16 cellular contexts compared by ENCODE assay signal in the genomic region with DNA sequence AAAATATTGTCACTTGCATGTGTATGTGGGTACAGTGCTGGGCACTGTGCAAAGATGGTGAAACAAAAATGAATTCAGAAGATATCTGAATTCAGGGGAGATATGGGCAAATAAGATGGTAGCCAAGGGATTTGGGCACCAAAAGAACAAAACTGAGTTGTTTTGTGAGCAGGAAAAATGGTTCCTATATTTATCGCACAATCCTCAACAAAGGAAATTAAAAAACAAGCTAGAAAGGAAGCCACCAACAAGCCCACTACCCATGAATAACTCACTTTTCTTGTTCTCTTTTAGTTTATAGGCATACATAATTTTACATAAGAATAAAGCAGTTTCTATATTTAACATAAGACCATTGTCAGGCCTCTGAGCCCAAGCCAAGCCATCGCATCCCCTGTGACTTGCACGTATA. TPM values are rescaled to one million over a fixed set of nuclear protein-coding genes. Genes with fewer than 3 reads are reported as not detected.
A peak's percentile ranks its signal among the peaks of the same experiment; 100 is the strongest.
DNase-seq lines count a peak whose midpoint lies in the region; ATAC-seq and TF ChIP-seq lines count a peak whose summit lies in the region.
"Had no signal": no experiment of that assay in that cellular context is flagged by ENCODE, and none has a peak within 500 bp of the region (broad histone marks: within the 10 kb centered on the region; RNA-seq: fewer than 3 reads in every experiment).

No MANE protein-coding gene starts in this region.

- no peak overlapping the region for H2AFZ ChIP-seq in GM23338

- H3K4me3 ChIP-seq in GM23338 (peak overlapping the region; percentile 31), HUES6 (ENCODE audit: low read depth, low read length) (peak overlapping the region; percentile 38), endodermal cell (ENCODE audit: low read length) (no peak overlapping the region), iPS-18c (ENCODE audit: insufficient read depth, low read depth, low read length) (peak overlapping the region; percentile 28; the same call in 1 of the 2 replicates), ovary (no peak overlapping the region)
- H3K4me3 ChIP-seq: BLaER1 treated with 17β-estradiol and CSF1 and Interleukin-3, amounts not matched to agents 10 nM and 100 nM had no signal

- peaks cover 61% of the 10 kb centered on the region for H3K36me3 Mint-ChIP-seq in GM23338 (ENCODE audit: low read depth)
- H3K36me3 Mint-ChIP-seq in endodermal cell (ENCODE audit: low read depth) = peaks cover 17% of the 10 kb centered on the region
- H3K36me3 Mint-ChIP-seq: CD4-positive, CD25-positive, alpha-beta regulatory T cell had no signal

- H3K9me3 Mint-ChIP-seq in GM23338 = peaks cover 26% of the 10 kb centered on the region
- H3K9me3 Mint-ChIP-seq in endodermal cell = peaks cover 15% of the 10 kb centered on the region
- H3K9me3 Mint-ChIP-seq: CD4-positive, CD25-positive, alpha-beta regulatory T cell had no signal

- H3K79me2 ChIP-seq in GM23338 (replicated peaks; ENCODE audit: insufficient read depth) = peaks cover 36% of the 10 kb centered on the region

- peak; percentile 75 for DNase-seq in GM23338 (ENCODE audit: low spot score)
- DNase-seq in endodermal cell = peak; percentile 69
- DNase-seq in ovary = no peak
- DNase-seq in cortex of kidney (lab: John Stamatoyannopoulos, UW) = no peak
- DNase-seq in sciatic nerve (ENCODE audit: low spot score) = no peak
- DNase-seq: ACHN; Calu3; CD4-positive, CD25-positive, alpha-beta regulatory T cell; DMS 273 treated with DMSO at 0.1 percent for 48 hours had no signal

- peaks cover 27% of the 10 kb centered on the region for H3K4me1 ChIP-seq in GM23338 (ENCODE audit: insufficient read depth)
- peaks cover 34% of the 10 kb centered on the region for H3K4me1 ChIP-seq in HUES6 (ENCODE audit: control insufficient read depth, insufficient read depth, low read length)
- peaks cover 13% of the 10 kb centered on the region for H3K4me1 ChIP-seq in endodermal cell (ENCODE audit: control insufficient read depth, insufficient read depth, low read length)
- H3K4me1 ChIP-seq in ovary (ENCODE audit: insufficient read depth) = no peaks in the 10 kb centered on the region

- peaks cover 46% of the 10 kb centered on the region for H3K4me1 Mint-ChIP-seq in GM23338
- peaks cover 58% of the 10 kb centered on the region for H3K4me1 Mint-ChIP-seq in endodermal cell

- TF ChIP-seq CTCF in GM23338 (conservative IDR thresholded peaks at IDR 0.05; ENCODE audit: low read depth in 2 of 2) (no peak), endodermal cell (conservative IDR thresholded peaks at IDR 0.05) (no peak), ovary (IDR thresholded peaks at IDR 0.05) (no peak)

- H3K27ac ChIP-seq in GM23338 (ENCODE audit: low read depth) (peak overlapping the region; percentile 99), HUES6 (ENCODE audit: low read depth, low read length) (peak overlapping the region; percentile 96), endodermal cell (ENCODE audit: low read depth, low read length) (no peak overlapping the region), ovary (no peak overlapping the region)
- H3K27ac ChIP-seq: BLaER1 treated with 17β-estradiol and CSF1 and Interleukin-3, amounts not matched to agents 10 nM and 100 nM; HL-60; KMS-11 had no signal

- H3K9me3 ChIP-seq in HUES6 (ENCODE audit: control insufficient read depth, insufficient read depth, low read depth, low read length) = peaks cover 16% of the 10 kb centered on the region; the same call in 1 of the 2 replicates
- H3K9me3 ChIP-seq in endodermal cell (ENCODE audit: control insufficient read depth, low read length) = peaks cover 11% of the 10 kb centered on the region
- H3K9me3 ChIP-seq in iPS-18c (ENCODE audit: control insufficient read depth, insufficient read depth, low read length) = no peaks in the 10 kb centered on the region
- no peaks in the 10 kb centered on the region for H3K9me3 ChIP-seq in ovary

- H3K36me3 ChIP-seq in GM23338 (ENCODE audit: insufficient read depth) = peaks cover 10% of the 10 kb centered on the region; the same call in 1 of the 2 replicates
- H3K36me3 ChIP-seq in HUES6 (ENCODE audit: control insufficient read depth, insufficient read depth, low read length) = peaks cover 32% of the 10 kb centered on the region
- H3K36me3 ChIP-seq in endodermal cell (ENCODE audit: control insufficient read depth, insufficient read depth, low read length) = no peaks in the 10 kb centered on the region
- no peaks in the 10 kb centered on the region for H3K36me3 ChIP-seq in ovary
- H3K36me3 ChIP-seq: BLaER1 treated with 17β-estradiol and CSF1 and Interleukin-3, amounts not matched to agents 10 nM and 100 nM had no signal

- H4K20me1 ChIP-seq in GM23338 (replicated peaks; ENCODE audit: insufficient read depth) = no peaks in the 10 kb centered on the region
- H4K20me1 ChIP-seq: BLaER1 treated with 17β-estradiol and CSF1 and Interleukin-3, amounts not matched to agents 10 nM and 100 nM had no signal

- H3K9ac ChIP-seq in HUES6 (ENCODE audit: low read length) (peak overlapping the region; percentile 98), endodermal cell (ENCODE audit: extremely low read depth, low read length, poor library complexity, severe bottlenecking) (peak overlapping the region; percentile 32)
- H3K9ac ChIP-seq: BLaER1 treated with 17β-estradiol and CSF1 and Interleukin-3, amounts not matched to agents 10 nM and 100 nM; KMS-11 had no signal

- no peaks in the 10 kb centered on the region for H3K9me2 ChIP-seq in GM23338 (ENCODE audit: insufficient read depth)

- 0% methylated on average over 2 of the region's 3 CpGs; no CpG with 5 or more reads in 1 of the 2 experiments for WGBS in endodermal cell (ENCODE audit: insufficient coverage in 1 of 2, insufficient read length in 1 of 2), 2 experiments
- 87 to 91% (median 90%) methylated on average over 3 of the region's 3 CpGs for WGBS in ovary, 3 donors

- H3K27me3 ChIP-seq in GM23338 (ENCODE audit: insufficient read depth) = no peaks in the 10 kb centered on the region
- no peaks in the 10 kb centered on the region for H3K27me3 ChIP-seq in HUES6 (ENCODE audit: control insufficient read depth, insufficient read depth, low read length)
- no peaks in the 10 kb centered on the region for H3K27me3 ChIP-seq in endodermal cell (ENCODE audit: control insufficient read depth, insufficient read depth, low read length, poor library complexity, severe bottlenecking)
- no peaks in the 10 kb centered on the region for H3K27me3 ChIP-seq in ovary
- H3K27me3 ChIP-seq: BLaER1 treated with 17β-estradiol and CSF1 and Interleukin-3, amounts not matched to agents 10 nM and 100 nM had no signal

- H3F3A ChIP-seq in GM23338 (replicated peaks; ENCODE audit: low read depth) = peaks cover 2% of the 10 kb centered on the region; the same call in 1 of the 2 replicates

- TF ChIP-seq POLR2A in ovary (IDR thresholded peaks at IDR 0.05) = no peak

- no peak for TF ChIP-seq EP300 in ovary (IDR thresholded peaks at IDR 0.05)

- H3K27ac Mint-ChIP-seq in GM23338 (peak overlapping the region; percentile 99), endodermal cell (peak overlapping the region; percentile 97)
- H3K27ac Mint-ChIP-seq: CD4-positive, CD25-positive, alpha-beta regulatory T cell had no signal

- H3K4me3 Mint-ChIP-seq in GM23338 (peak overlapping the region; percentile 62), endodermal cell (peak overlapping the region; percentile 73)
- H3K4me3 Mint-ChIP-seq: CD4-positive, CD25-positive, alpha-beta regulatory T cell had no signal

- peak overlapping the region; percentile 56 for H3K4me2 ChIP-seq in GM23338
- H3K4me2 ChIP-seq: KMS-11 had no signal

- intact Hi-C loops in ovary (cut with DNase I) = no loop called here
- intact Hi-C loops in sciatic nerve (cut with DNase I) = no loop called here

- ATAC-seq in GM23338 (peak; percentile 28), GM18870 (IDR thresholded peaks at IDR 0.05; ENCODE audit: unreplicated experiment) (no peak), sciatic nerve (no peak)
- ATAC-seq: HCT116 had no signal

- peaks cover 36% of the 10 kb centered on the region for H3K27me3 Mint-ChIP-seq in GM23338 (ENCODE audit: insufficient read depth, low read depth, poor library complexity)
- no peaks in the 10 kb centered on the region for H3K27me3 Mint-ChIP-seq in endodermal cell (ENCODE audit: insufficient read depth)

RNA-seq across cellular contexts. Expression of a gene that starts 40.7 kb away (rescaled TPM):
- total RNA-seq in GM23338 (2014; rRNA removed; shearing (Covaris generic)) = 305 and 381 TPM in 2 replicates
- polyA plus RNA-seq in GM23338 (2016; fragmentation: Nextera tagmentation; extraction: Ambion mirVana) (129 and 136 TPM in 2 replicates), ovary (1 to 10 TPM in 1 of 2 donors, under 1 TPM in 1; 0.74 to 1.6 TPM)
- total RNA-seq in endodermal cell (10 to 100 TPM; 13.7 to 30.2 TPM), ovary (1 to 10 TPM in 3 of 7 donors, under 1 TPM in 4; 0.28 to 2.1 (median 0.83) TPM), sciatic nerve (0.94 TPM)
- polyA plus RNA-seq in endodermal cell (2013, experiment 1 of 2) = 22.4 TPM
- 18.2 TPM for polyA plus RNA-seq in endodermal cell (2013, experiment 2 of 2)

RNA-seq across cellular contexts. Expression of a gene that starts 51.6 kb away (rescaled TPM):
- total RNA-seq in GM23338 (2014; rRNA removed; shearing (Covaris generic)) = 93.5 and 103 TPM in 2 replicates
- polyA plus RNA-seq in GM23338 (2016; fragmentation: Nextera tagmentation; extraction: Ambion mirVana) = 60.2 and 60.5 TPM in 2 replicates
- 10 to 100 TPM; 47.3 to 49.2 TPM for total RNA-seq in endodermal cell
- polyA plus RNA-seq in endodermal cell (2013, experiment 1 of 2) = 28.6 TPM
- 27.8 TPM for polyA plus RNA-seq in endodermal cell (2013, experiment 2 of 2)
- total RNA-seq in ovary = 10 to 100 TPM in 1 of 7 donors, 1 to 10 TPM in 6; 4.0 to 11.4 (median 7.4) TPM
- 1 to 10 TPM; 1.9 to 5.3 TPM for polyA plus RNA-seq in ovary
- total RNA-seq in sciatic nerve = 9.2 TPM

Comparison
In these comparisons a context has a peak if more than half of its experiments do, and no peak if none do; other contexts are left out.
1. DNase-seq: peak in GM23338 (single experiment) and endodermal cell (single experiment); none in ovary (0 of 5), cortex of kidney (single experiment) and sciatic nerve (single experiment).
2. H3K27ac ChIP-seq: peak in GM23338 (single experiment) and HUES6 (single experiment); none in endodermal cell (single experiment) and ovary (0 of 2).
3. H3K4me3 ChIP-seq: peak in GM23338 (single experiment), HUES6 (single experiment) and iPS-18c (single experiment); none in endodermal cell (single experiment) and ovary (single experiment).